ENCODE assay signal across 26 cellular contexts in the genomic region with DNA sequence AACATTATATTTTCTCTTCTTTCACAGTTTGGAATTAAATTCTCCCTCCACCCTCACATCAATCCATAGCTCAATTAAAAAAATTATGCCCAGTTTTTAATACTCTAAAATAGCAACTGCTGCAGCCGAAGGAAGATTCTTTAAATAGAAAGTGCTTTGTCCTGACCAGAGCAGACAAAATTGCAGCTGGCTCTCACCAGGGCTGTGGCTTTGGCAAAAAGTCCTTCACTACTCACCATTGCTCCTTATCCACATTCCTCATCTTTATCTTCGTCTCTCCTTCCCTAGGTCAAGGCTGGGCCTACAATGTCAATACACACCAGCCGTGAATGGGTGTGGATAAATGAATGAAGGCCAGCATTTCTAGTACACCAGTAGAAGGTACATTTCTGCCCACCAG.
"Had no signal": no experiment of that assay in that cellular context is flagged by ENCODE, and none has a peak within 500 bp of the region (broad histone marks: within the 10 kb centered on the region; RNA-seq: fewer than 3 reads in every experiment).

No MANE protein-coding gene starts in this region.

- H3K9me3 Mint-ChIP-seq: mesothelial cell of epicardium, neural crest cell had no signal

- H3K4me1 ChIP-seq: pancreas, sigmoid colon, spleen, tibial nerve, upper lobe of left lung had no signal

- H3K27ac Mint-ChIP-seq: effector memory CD8-positive, alpha-beta T cell; memory B cell; mesothelial cell of epicardium; natural killer cell; stimulated activated naive B cell treated with anti-CD40 and anti-IgM and Interleukin-4, amounts not matched to agents 10 μg/mL and 1 μg/mL and 100 μg/mL, for 72 hours; stimulated activated naive CD8-positive, alpha-beta T cell treated with anti-CD3 and anti-CD28 coated beads, Interleukin-15, Interleukin-2, amounts not matched to agents 100 ng/mL and 50 ng/mL, for 24 hours had no signal

- H3K36me3 Mint-ChIP-seq: memory B cell; mesothelial cell of epicardium; natural killer cell; stimulated activated naive B cell treated with anti-CD40 and anti-IgM and Interleukin-4, amounts not matched to agents 10 μg/mL and 1 μg/mL and 100 μg/mL, for 72 hours had no signal

- H3K36me3 ChIP-seq: cardiac muscle cell, gastrocnemius medialis, neutrophil, pancreas, sigmoid colon, spleen, thoracic aorta, tibial nerve, upper lobe of left lung had no signal

- H3K4me1 Mint-ChIP-seq: memory B cell; mesothelial cell of epicardium; natural killer cell; neural crest cell; stimulated activated naive B cell treated with anti-CD40 and anti-IgM and Interleukin-4, amounts not matched to agents 10 μg/mL and 1 μg/mL and 100 μg/mL, for 72 hours had no signal

- H3K27me3 ChIP-seq: cardiac muscle cell, gastrocnemius medialis, neutrophil, sigmoid colon, spleen, tibial nerve, upper lobe of left lung had no signal

- ATAC-seq: effector memory CD8-positive, alpha-beta T cell; esophagus mucosa; left colon; mucosa of descending colon; natural killer cell; pancreas; stimulated activated naive B cell treated with anti-CD40 and anti-IgM and Interleukin-4, amounts not matched to agents 10 μg/mL and 1 μg/mL and 100 μg/mL, for 72 hours had no signal

- H3K9me3 ChIP-seq: gastrocnemius medialis, mucosa of descending colon, neutrophil, pancreas, sigmoid colon, thoracic aorta, tibial nerve, upper lobe of left lung had no signal

- H3K27me3 Mint-ChIP-seq: effector memory CD8-positive, alpha-beta T cell; memory B cell; stimulated activated naive B cell treated with anti-CD40 and anti-IgM and Interleukin-4, amounts not matched to agents 10 μg/mL and 1 μg/mL and 100 μg/mL, for 72 hours; stimulated activated naive CD8-positive, alpha-beta T cell treated with anti-CD3 and anti-CD28 coated beads, Interleukin-15, Interleukin-2, amounts not matched to agents 100 ng/mL and 50 ng/mL, for 24 hours had no signal

- H3K27ac ChIP-seq: cardiac muscle cell, epithelial cell of prostate, gastrocnemius medialis, neutrophil, pancreas, sigmoid colon, skin epidermis, spleen, thoracic aorta, tibial nerve, upper lobe of left lung had no signal

- H3K4me3 ChIP-seq: cardiac muscle cell, gastrocnemius medialis, lung, mucosa of descending colon, pancreas, sigmoid colon, skin epidermis, spleen, thoracic aorta, tibial nerve, upper lobe of left lung had no signal

- H3K4me3 Mint-ChIP-seq: effector memory CD8-positive, alpha-beta T cell; memory B cell; mesothelial cell of epicardium; natural killer cell; neural crest cell; stimulated activated naive B cell treated with anti-CD40 and anti-IgM and Interleukin-4, amounts not matched to agents 10 μg/mL and 1 μg/mL and 100 μg/mL, for 72 hours; stimulated activated naive CD8-positive, alpha-beta T cell treated with anti-CD3 and anti-CD28 coated beads, Interleukin-15, Interleukin-2, amounts not matched to agents 100 ng/mL and 50 ng/mL, for 24 hours had no signal

- DNase-seq: cortex of kidney; effector memory CD8-positive, alpha-beta T cell; foreskin fibroblast; gastrocnemius medialis; head of caudate nucleus; hippocampal formation; left colon; mucosa of descending colon; natural killer cell; pancreas; sigmoid colon; spleen; stimulated activated naive B cell treated with anti-CD40 and anti-IgM and Interleukin-4, amounts not matched to agents 10 μg/mL and 1 μg/mL and 100 μg/mL, for 72 hours; upper lobe of left lung had no signal
